ENCODE assay signal across 22 cellular contexts in genomic region chr18:70426818-70427217, GRCh38.
"Had no signal": no experiment of that assay in that cellular context is flagged by ENCODE, and none has a peak within 500 bp of the region (broad histone marks: within the 10 kb centered on the region; RNA-seq: fewer than 3 reads in every experiment).

No MANE protein-coding gene starts in this region.

- H3K27ac ChIP-seq: esophagus squamous epithelium, gastroesophageal sphincter, neutrophil, ovary, stomach had no signal

- H3K27me3 Mint-ChIP-seq: progenitor cell of endocrine pancreas had no signal

- H3K36me3 Mint-ChIP-seq: immature natural killer cell; naive thymus-derived CD4-positive, alpha-beta T cell had no signal

- DNase-seq: esophagus squamous epithelium; foreskin fibroblast; immature natural killer cell; kidney; left cardiac atrium; left ventricle myocardium superior; mesendoderm; naive thymus-derived CD4-positive, alpha-beta T cell; nephron progenitor cell; ovary; right cardiac atrium; small intestine; stimulated activated CD4-positive, alpha-beta T cell treated with anti-CD3 and anti-CD28 coated beads, Interleukin-12 subunit alpha, Interleukin-12 subunit beta, amount 100 ng/mL, for 4 hours; stimulated activated naive CD4-positive, alpha-beta T cell; stomach; substantia nigra; trophoblast cell had no signal

- H3K4me3 Mint-ChIP-seq: dendritic cell treated with granulocyte-macrophage colony-stimulating factor and Interleukin-4, amounts not matched to agents 40 ng/mL and 50 ng/mL, for 4 days; immature natural killer cell; naive thymus-derived CD4-positive, alpha-beta T cell; nephron progenitor cell had no signal

- H3K9me3 ChIP-seq: esophagus squamous epithelium, gastroesophageal sphincter, neutrophil, ovary, stomach had no signal

- H3K4me3 ChIP-seq: esophagus squamous epithelium, gastroesophageal sphincter, lung, ovary, stomach had no signal

- H3K27me3 ChIP-seq: esophagus squamous epithelium, gastroesophageal sphincter, neutrophil, ovary, stomach had no signal

- H3K4me1 Mint-ChIP-seq: immature natural killer cell had no signal

- H3K36me3 ChIP-seq: esophagus squamous epithelium, gastroesophageal sphincter, neutrophil, ovary, stomach had no signal

- ATAC-seq: gastroesophageal sphincter; left cardiac atrium; left ventricle myocardium superior; naive thymus-derived CD4-positive, alpha-beta T cell; right cardiac atrium had no signal

- H3K27ac Mint-ChIP-seq: dendritic cell treated with granulocyte-macrophage colony-stimulating factor and Interleukin-4, amounts not matched to agents 40 ng/mL and 50 ng/mL, for 4 days; immature natural killer cell; nephron progenitor cell; progenitor cell of endocrine pancreas had no signal

- FAIRE-seq: kidney, small intestine had no signal
